Comparison of ENCODE assay signal across 12 cellular contexts in genomic region chr10:26799342-26799741, GRCh38.
DNase-seq lines count a peak whose midpoint lies in the region; ATAC-seq, FAIRE-seq and TF ChIP-seq lines count a peak whose summit lies in the region.
"Had no signal": no experiment of that assay in that cellular context is flagged by ENCODE, and none has a peak within 500 bp of the region (broad histone marks: within the 10 kb centered on the region; RNA-seq: fewer than 3 reads in every experiment).

No MANE protein-coding gene starts in this region.

- no peaks in the 10 kb centered on the region for H3K27me3 Mint-ChIP-seq in neural progenitor cell (ENCODE audit: insufficient read depth, low read depth)

- H3K9me3 ChIP-seq in neural progenitor cell (ENCODE audit: low read depth): no peaks in the 10 kb centered on the region

- no peak overlapping the region for H2AFZ ChIP-seq in neural progenitor cell (replicated peaks)

- TF ChIP-seq CTCF in neural progenitor cell (IDR thresholded peaks at IDR 0.05): no peak

- peaks cover 30% of the 10 kb centered on the region for H4K20me1 ChIP-seq in neural progenitor cell (ENCODE audit: low read depth)

- ATAC-seq in HG02678 (IDR thresholded peaks at IDR 0.05; ENCODE audit: unreplicated experiment): peak; percentile 67
- no peak for ATAC-seq in left ventricle myocardium superior
- ATAC-seq in left cardiac atrium: no peak

- no peak overlapping the region for H3K4me3 Mint-ChIP-seq in neural progenitor cell

- H3K27me3 ChIP-seq in neural progenitor cell: no peaks in the 10 kb centered on the region
- H3K27me3 ChIP-seq: right atrium auricular region had no signal

- H3K36me3 Mint-ChIP-seq in neural progenitor cell: peaks cover 11% of the 10 kb centered on the region

- H3F3A ChIP-seq in neural progenitor cell (ENCODE audit: low read depth): no peaks in the 10 kb centered on the region

- no peak overlapping the region for H3K4me3 ChIP-seq in neural progenitor cell
- H3K4me3 ChIP-seq: right atrium auricular region had no signal

- peaks cover 6% of the 10 kb centered on the region for H3K36me3 ChIP-seq in neural progenitor cell
- H3K36me3 ChIP-seq: right atrium auricular region had no signal

- H3K79me2 ChIP-seq in neural progenitor cell (ENCODE audit: low read depth): peaks cover 99% of the 10 kb centered on the region

- no peak overlapping the region for H3K4me2 ChIP-seq in neural progenitor cell

- DNase-seq in stimulated activated CD4-positive, alpha-beta T cell treated with anti-CD3 and anti-CD28 coated beads, Interleukin-2, amount 100 ng/mL, for 4 hours (ENCODE audit: low read depth): peak; percentile 9
- DNase-seq in stimulated activated CD4-positive, alpha-beta T cell treated with anti-CD3 and anti-CD28 coated beads, Interleukin-4, amount 100 ng/mL, for 1 hour: no peak
- peak; percentile 90 for DNase-seq in RPMI8226
- DNase-seq in left ventricle myocardium superior: no peak
- no peak for DNase-seq in neural progenitor cell (ENCODE audit: low spot score)
- no peak for DNase-seq in left cardiac atrium
- no peak for DNase-seq in H54 (ENCODE audit: insufficient read length, low spot score)
- DNase-seq: COR-L47; effector CD4-positive, alpha-beta T cell; IMR-90 had no signal

- peaks cover 22% of the 10 kb centered on the region for H3K4me1 ChIP-seq in neural progenitor cell

- intact Hi-C loops in left ventricle myocardium superior (cut with micrococcal nuclease) (no loop called here), left cardiac atrium (cut with DNase I) (no loop called here)

- H3K9me3 Mint-ChIP-seq in neural progenitor cell: peaks cover 26% of the 10 kb centered on the region

- H3K27ac Mint-ChIP-seq in neural progenitor cell: no peak overlapping the region

- H3K27ac ChIP-seq in neural progenitor cell: no peak overlapping the region
- H3K27ac ChIP-seq: right atrium auricular region had no signal

- no peaks in the 10 kb centered on the region for H3K4me1 Mint-ChIP-seq in neural progenitor cell

- FAIRE-seq in H54 (lab: Jason Lieb, UNC): no peak

- no peak for TF ChIP-seq POLR2A in H54 (IDR thresholded peaks at IDR 0.05; ENCODE audit: low read depth, low read length)

- no peak overlapping the region for H3K9ac ChIP-seq in neural progenitor cell

Comparison
In these comparisons a context has a peak if more than half of its experiments do, and no peak if none do; other contexts are left out.
1. DNase-seq: peak in stimulated activated CD4-positive, alpha-beta T cell treated with anti-CD3 and anti-CD28 coated beads, Interleukin-2, amount 100 ng/mL, for 4 hours (single experiment) and RPMI8226 (single experiment); none in stimulated activated CD4-positive, alpha-beta T cell treated with anti-CD3 and anti-CD28 coated beads, Interleukin-4, amount 100 ng/mL, for 1 hour (single experiment), left ventricle myocardium superior (single experiment), neural progenitor cell (single experiment), left cardiac atrium (single experiment) and H54 (single experiment).